In the genomic region with DNA sequence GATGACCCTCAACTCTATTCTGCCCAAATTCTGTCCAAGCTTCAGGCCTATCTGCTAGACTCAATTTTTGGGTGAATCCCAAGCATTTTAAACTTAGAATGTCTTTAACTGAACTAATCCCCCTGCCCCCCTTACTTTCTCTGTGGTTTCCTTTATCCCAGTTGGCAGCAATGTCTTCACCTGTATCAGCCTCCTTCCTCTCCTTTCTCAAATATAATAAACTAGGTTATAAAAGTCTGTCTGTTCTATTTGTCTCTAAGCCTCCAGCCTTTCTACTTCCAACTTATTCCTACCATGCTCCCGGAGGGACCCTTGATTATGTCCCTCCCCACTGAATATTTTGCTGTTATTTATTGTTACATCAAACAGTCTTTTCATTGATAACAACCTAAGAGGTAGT, we compare ENCODE assay signal across 19 cellular contexts.
DNase-seq lines count a peak whose midpoint lies in the region; ATAC-seq and TF ChIP-seq lines count a peak whose summit lies in the region.
"Had no signal": no experiment of that assay in that cellular context is flagged by ENCODE, and none has a peak within 500 bp of the region (broad histone marks: within the 10 kb centered on the region; RNA-seq: fewer than 3 reads in every experiment).

No MANE protein-coding gene starts in this region.

- in situ Hi-C loops in mammary epithelial cell (cut with MboI; ENCODE audit: low sequenced_read_pairs in 2 of 2), result no loop called here

- no peak overlapping the region for H3K9ac ChIP-seq in mammary epithelial cell (ENCODE audit: insufficient read depth, low read length)
- H3K9ac ChIP-seq in Karpas-422 (ENCODE audit: low read length), result no peak overlapping the region
- H3K9ac ChIP-seq: BLaER1, GM23248 had no signal

- no peaks in the 10 kb centered on the region for H3K27me3 Mint-ChIP-seq in MCF 10A (ENCODE audit: insufficient read depth, unreplicated experiment)
- H3K27me3 Mint-ChIP-seq: B cell; CD4-positive, CD25-positive, alpha-beta regulatory T cell had no signal

- no peak overlapping the region for H3K4me3 Mint-ChIP-seq in MCF 10A (ENCODE audit: unreplicated experiment)
- H3K4me3 Mint-ChIP-seq: B cell; CD4-positive, CD25-positive, alpha-beta regulatory T cell; CD8-positive, alpha-beta T cell had no signal

- H3K27ac ChIP-seq in mammary epithelial cell (ENCODE audit: insufficient read depth, low read depth, low read length) (no peak overlapping the region), epithelial cell of prostate (peak overlapping the region; percentile 66), Karpas-422 (ENCODE audit: low read length) (no peak overlapping the region)
- H3K27ac ChIP-seq: BLaER1, C4-2B, GM23248 had no signal

- TF ChIP-seq CTCF in MCF 10A (IDR thresholded peaks at IDR 0.05; ENCODE audit: unreplicated experiment), result no peak
- TF ChIP-seq CTCF in mammary epithelial cell (conservative IDR thresholded peaks at IDR 0.05 in 1 of 2, IDR thresholded peaks at IDR 0.05 in 1 of 2; ENCODE audit: extremely low read depth in 1 of 2, insufficient read depth in 1 of 2, low read depth in 1 of 2, low read length in 2 of 2), result no peak
- TF ChIP-seq CTCF in mucosa of descending colon (IDR thresholded peaks at IDR 0.05), result no peak

- dilution Hi-C loops in mammary epithelial cell (cut with HindIII; ENCODE audit: low sequenced_read_pairs), result no loop called here

- POLR2A ChIA-PET in MCF 10A (lab: Yijun Ruan, JAX), result no interaction called here

- peak; percentile 81 for ATAC-seq in mucosa of descending colon
- ATAC-seq: CD8-positive, alpha-beta T cell; GM12878 had no signal

- H2AFZ ChIP-seq in mammary epithelial cell (ENCODE audit: low read depth, low read length), result no peak overlapping the region
- no peak overlapping the region for H2AFZ ChIP-seq in Karpas-422 (ENCODE audit: low read length)
- H2AFZ ChIP-seq: GM23248 had no signal

- H3K27ac Mint-ChIP-seq in MCF 10A (ENCODE audit: low read depth, unreplicated experiment), result peak overlapping the region; percentile 28
- H3K27ac Mint-ChIP-seq: B cell; CD4-positive, CD25-positive, alpha-beta regulatory T cell; CD8-positive, alpha-beta T cell had no signal

- H3K79me2 ChIP-seq in mammary epithelial cell (ENCODE audit: insufficient read depth, low read length) (no peaks in the 10 kb centered on the region), Karpas-422 (ENCODE audit: low read length) (no peaks in the 10 kb centered on the region)

- CTCF ChIA-PET in MCF 10A (lab: Yijun Ruan, JAX) (no interaction called here), mammary epithelial cell (lab: Charles Lee; ENCODE audit: low non-redundant PET) (no interaction called here)

- WGBS in mammary epithelial cell (ENCODE audit: low coverage, missing lambda C conversion rate), result 100% methylated on average over 1 of the region's 1 CpG

- no peaks in the 10 kb centered on the region for H3K27me3 ChIP-seq in mammary epithelial cell (ENCODE audit: insufficient read depth, low read length)
- no peaks in the 10 kb centered on the region for H3K27me3 ChIP-seq in Karpas-422 (ENCODE audit: low read length)
- H3K27me3 ChIP-seq: BLaER1 had no signal

- BruUV-seq in MCF 10A (replicated peaks; lab: Mats Ljungman, UMichigan), result no TSS peak
- no TSS peak for BruUV-seq in mammary epithelial cell (replicated peaks; lab: Mats Ljungman, UMichigan)

- H3K36me3 ChIP-seq in mammary epithelial cell (ENCODE audit: insufficient read depth, low read length) (no peaks in the 10 kb centered on the region), mucosa of descending colon (ENCODE audit: low read depth) (no peaks in the 10 kb centered on the region), Karpas-422 (ENCODE audit: insufficient read depth, low read length) (no peaks in the 10 kb centered on the region)
- H3K36me3 ChIP-seq: BLaER1 had no signal

- no peaks in the 10 kb centered on the region for H3K9me2 ChIP-seq in Karpas-422 (replicated peaks; ENCODE audit: insufficient read depth, low read length)

- H3K9me3 Mint-ChIP-seq in MCF 10A (ENCODE audit: unreplicated experiment), result peaks cover 20% of the 10 kb centered on the region
- H3K9me3 Mint-ChIP-seq: CD8-positive, alpha-beta T cell had no signal

- H3K4me2 ChIP-seq in mammary epithelial cell (ENCODE audit: insufficient read depth, low read depth, low read length) (no peak overlapping the region), Karpas-422 (ENCODE audit: low read depth, low read length, poor library complexity, severe bottlenecking) (no peak overlapping the region)
- H3K4me2 ChIP-seq: BLaER1 had no signal

- H3K36me3 Mint-ChIP-seq in MCF 10A (ENCODE audit: insufficient read depth, unreplicated experiment), result no peaks in the 10 kb centered on the region
- H3K36me3 Mint-ChIP-seq: CD4-positive, CD25-positive, alpha-beta regulatory T cell; CD8-positive, alpha-beta T cell had no signal

- DNase-seq in MCF 10A (ENCODE audit: unreplicated experiment) (no peak), mammary epithelial cell (no peak), epithelial cell of prostate (ENCODE audit: low read depth, low spot score) (no peak), mucosa of descending colon (no peak), NCI-H1105 (lab: John Stamatoyannopoulos, UW) (no peak), Karpas-422 (no peak)
- DNase-seq in stimulated activated CD4-positive, alpha-beta T cell treated with anti-CD3 and anti-CD28 coated beads, Interleukin-4, amount 100 ng/mL, for 1 hour, result no peak
- DNase-seq: Caco-2; CD4-positive, CD25-positive, alpha-beta regulatory T cell; CD8-positive, alpha-beta T cell; DMS153; DND-41; GDM1; GM23248; H7 had no signal

- no peak overlapping the region for H3K4me3 ChIP-seq in mammary epithelial cell (replicated peaks in 1 of 3; ENCODE audit: insufficient read depth in 1 of 3, low read depth in 2 of 3, low read length in 3 of 3)
- H3K4me3 ChIP-seq in mucosa of descending colon, result no peak overlapping the region
- no peak overlapping the region for H3K4me3 ChIP-seq in Karpas-422 (ENCODE audit: low read length)
- H3K4me3 ChIP-seq: BLaER1, GM12878, GM23248 had no signal

- H3K4me1 Mint-ChIP-seq in MCF 10A (ENCODE audit: insufficient read depth, unreplicated experiment), result peaks cover 14% of the 10 kb centered on the region
- H3K4me1 Mint-ChIP-seq: B cell had no signal

- H3K4me1 ChIP-seq in mammary epithelial cell (ENCODE audit: insufficient read depth, low read length) (peaks cover 6% of the 10 kb centered on the region), mucosa of descending colon (ENCODE audit: low read depth) (peaks cover 9% of the 10 kb centered on the region), Karpas-422 (ENCODE audit: low read length) (no peaks in the 10 kb centered on the region)
- H3K4me1 ChIP-seq: BLaER1, Caco-2 had no signal

- intact Hi-C loops in MCF 10A (cut with micrococcal nuclease) (no loop called here), mammary epithelial cell (cut with micrococcal nuclease) (no loop called here), mucosa of descending colon (cut with DNase I, micrococcal nuclease) (no loop called here)

- H3K9me3 ChIP-seq in mammary epithelial cell (replicated peaks; ENCODE audit: insufficient read depth, low read length) (no peaks in the 10 kb centered on the region), mucosa of descending colon (no peaks in the 10 kb centered on the region), Karpas-422 (ENCODE audit: low read length) (no peaks in the 10 kb centered on the region)
- H3K9me3 ChIP-seq: Caco-2 had no signal

- H4K20me1 ChIP-seq in mammary epithelial cell (ENCODE audit: insufficient read depth, low read length) (no peaks in the 10 kb centered on the region), Karpas-422 (ENCODE audit: insufficient read depth, low read depth, low read length) (no peaks in the 10 kb centered on the region)
- H4K20me1 ChIP-seq: BLaER1 had no signal
